Comparison of ENCODE assay signal across 7 cellular contexts in genomic region chr14:93231129-93231979, GRCh38. TPM values are rescaled to one million over a fixed set of nuclear protein-coding genes. Genes with fewer than 3 reads are reported as not detected.
A peak's percentile ranks its signal among the peaks of the same experiment; 100 is the strongest.
DNase-seq lines count a peak whose midpoint lies in the region; ATAC-seq and TF ChIP-seq lines count a peak whose summit lies in the region.

No MANE protein-coding gene starts in this region.

- POLR2A ChIA-PET in Panc1 (lab: Charles Lee): no interaction called here
- POLR2A ChIA-PET in HEK293T (lab: Yijun Ruan, JAX): no interaction called here

- BruUV-seq in Panc1 (replicated peaks; lab: Mats Ljungman, UMichigan): no TSS peak

- H3K27ac ChIP-seq in Panc1 (ENCODE audit: low read length) (0 out of 2 replicates have a peak overlapping the region, but pooled peaks have one; percentile 35), esophagus (ENCODE audit: low read depth in 2 of 2, low read length in 1 of 2) (no peak overlapping the region), ovary (no peak overlapping the region)

- H3K4me3 ChIP-seq in GM12865 (ENCODE audit: low read depth, low read length) (peak overlapping the region; percentile 28), Panc1 (ENCODE audit: low read depth in 2 of 2, low read length in 2 of 2) (peak overlapping the region; percentile 44 to 76), esophagus (ENCODE audit: low read depth in 1 of 2, low read length in 2 of 2) (peak overlapping the region; percentile 8 to 22), ovary (peak overlapping the region; percentile 33)

- 28 to 38% methylated on average over 38 to 39 of the region's 39 CpGs for WGBS in esophagus, 2 donors
- WGBS in ovary, 3 donors: 26 to 54% (median 32%) methylated on average over 39 of the region's 39 CpGs

- intact Hi-C loops in Panc1 (cut with micrococcal nuclease; ENCODE audit: unreplicated experiment): loop anchor here (10.0 kb wide), 2 partner anchors 313 to 383 kb away; no protein-coding TSS in a partner anchor
- intact Hi-C loops in ovary (cut with DNase I): no loop called here

- DNase-seq in GM12865 (ENCODE audit: low read depth): no peak
- DNase-seq in Panc1 (ENCODE audit: low read depth, low spot score): no peak
- DNase-seq in ovary: peak in 3 of 5 donors; percentile 33 to 56 (median 50)
- DNase-seq in DMS 273 (lab: John Stamatoyannopoulos, UW; ENCODE audit: unreplicated experiment): no peak
- DNase-seq in iPS-NIHi7 (ENCODE audit: extremely low spot score): no peak
- no peak for DNase-seq in HEK293T (ENCODE audit: extremely low spot score)

- H3K4me1 ChIP-seq in Panc1 (ENCODE audit: control insufficient read depth, insufficient read depth, low read length) (no peaks in the 10 kb centered on the region), esophagus (ENCODE audit: control insufficient read depth in 2 of 2, insufficient read depth in 2 of 2, low read length in 1 of 2) (peaks cover 0 to 6% of the 10 kb centered on the region in 2 donors), ovary (ENCODE audit: insufficient read depth) (peaks cover 4% of the 10 kb centered on the region)

- TF ChIP-seq CTCF in GM12865 (IDR thresholded peaks at IDR 0.05; ENCODE audit: insufficient read depth, low read depth, low read length, missing control alignments): no peak
- no peak for TF ChIP-seq CTCF in Panc1 (IDR thresholded peaks at IDR 0.05)
- TF ChIP-seq CTCF in ovary (IDR thresholded peaks at IDR 0.05): no peak

- in situ Hi-C loops in Panc1 (cut with HindIII; ENCODE audit: low pct_unique_long_range_greater_than_20kb, low sequenced_read_pairs): no loop called here

- no peak for TF ChIP-seq POLR2A in ovary (IDR thresholded peaks at IDR 0.05)

- no peaks in the 10 kb centered on the region for H3K36me3 ChIP-seq in Panc1 (ENCODE audit: control insufficient read depth, insufficient read depth, low read length)
- H3K36me3 ChIP-seq in esophagus (ENCODE audit: control insufficient read depth in 2 of 2, insufficient read depth in 2 of 2, low read length in 1 of 2): peaks cover 5% of the 10 kb centered on the region in 2 donors
- H3K36me3 ChIP-seq in ovary: no peaks in the 10 kb centered on the region

- ATAC-seq in Panc1: peak; percentile 70

- H3K27me3 ChIP-seq in Panc1 (ENCODE audit: control insufficient read depth, insufficient read depth, low read length) (no peaks in the 10 kb centered on the region), esophagus (ENCODE audit: control insufficient read depth in 1 of 2, insufficient read depth in 2 of 2, low read length in 2 of 2) (no peaks in the 10 kb centered on the region), ovary (no peaks in the 10 kb centered on the region)

- no peak for TF ChIP-seq EP300 in ovary (IDR thresholded peaks at IDR 0.05)

- CTCF ChIA-PET in Panc1 (lab: Charles Lee): interaction anchor here (1.0 kb wide), 1 partner anchor 12 kb away, joined by 3 read pairs; no protein-coding TSS in a partner anchor
- CTCF ChIA-PET in HEK293T (lab: Yijun Ruan, JAX): interaction anchor here (0.9 kb wide), 1 partner anchor 388 kb away, joined by 5 read pairs; no protein-coding TSS in a partner anchor

- H3K9me3 ChIP-seq in Panc1 (ENCODE audit: control insufficient read depth, insufficient read depth, low read depth, low read length): no peaks in the 10 kb centered on the region
- H3K9me3 ChIP-seq in esophagus (ENCODE audit: control insufficient read depth in 2 of 2, insufficient read depth in 1 of 2, low read depth in 1 of 2, low read length in 1 of 2): peaks cover 0 to 4% of the 10 kb centered on the region in 2 donors
- H3K9me3 ChIP-seq in ovary: no peaks in the 10 kb centered on the region

TF ChIP-seq in HEK293T, 16 proteins besides CTCF, POLR2A, EP300 and RAD21:
- TF ChIP-seq FOXA1 (IDR thresholded peaks at IDR 0.05): no peak
- TF ChIP-seq ARNT (IDR thresholded peaks at IDR 0.05): no peak
- no peak for TF ChIP-seq L3MBTL2 (conservative IDR thresholded peaks at IDR 0.05)
- TF ChIP-seq BHLHE40 (IDR thresholded peaks at IDR 0.05; ENCODE audit: borderline replicate concordance): no peak
- no peak for TF ChIP-seq FOXM1 (IDR thresholded peaks at IDR 0.05; ENCODE audit: borderline replicate concordance)
- TF ChIP-seq SP1 (IDR thresholded peaks at IDR 0.05): no peak
- TF ChIP-seq SUZ12 (IDR thresholded peaks at IDR 0.05): no peak
- no peak for TF ChIP-seq PKNOX1 (IDR thresholded peaks at IDR 0.05)
TF ChIP-seq in HEK293T: peak in this region for 0.

RNA-seq across cellular contexts. Expression of gene UBR7, which starts 24.3 kb away (rescaled TPM):
- total RNA-seq in Panc1 (2021; ENCODE audit: unreplicated experiment) (19.9 TPM), ovary (10 to 100 TPM; 12.1 to 22.2 (median 20.5) TPM)
- polyA plus RNA-seq in Panc1 (2012; ENCODE audit: insufficient read length): 13.7 TPM
- polyA plus RNA-seq in esophagus (10 to 100 TPM in 1 of 2 donors, 1 to 10 TPM in 1; 7.8 to 11.7 TPM), ovary (10 to 100 TPM; 19.1 to 33.3 TPM)

RNA-seq across cellular contexts. Expression of gene GON7, which starts 24.5 kb away (rescaled TPM):
- 9.5 TPM for total RNA-seq in Panc1 (2021; ENCODE audit: unreplicated experiment)
- polyA plus RNA-seq in Panc1 (2012; ENCODE audit: insufficient read length): 10.6 TPM
- polyA plus RNA-seq in esophagus: 10 to 100 TPM in 1 of 2 donors, 1 to 10 TPM in 1; 8.0 to 10.8 TPM
- total RNA-seq in ovary: 10 to 100 TPM in 2 of 7 donors, 1 to 10 TPM in 5; 6.5 to 26.0 (median 8.3) TPM
- polyA plus RNA-seq in ovary: 1 to 10 TPM; 7.9 to 8.6 TPM

RNA-seq across cellular contexts. Expression of gene LYSET, which starts 46.2 kb away (rescaled TPM):
- 20.9 TPM for total RNA-seq in Panc1 (2021; ENCODE audit: unreplicated experiment)
- polyA plus RNA-seq in Panc1 (2012; ENCODE audit: insufficient read length): 9.0 TPM
- polyA plus RNA-seq in esophagus: 10 to 100 TPM in 1 of 2 donors, 1 to 10 TPM in 1; 8.6 to 10.3 TPM
- 10 to 100 TPM in 6 of 7 donors, 1 to 10 TPM in 1; 8.0 to 22.2 (median 16.3) TPM for total RNA-seq in ovary
- polyA plus RNA-seq in ovary: 10 to 100 TPM; 17.6 to 18.4 TPM

RNA-seq across cellular contexts. Expression of gene MOAP1, which starts 46.7 kb away (rescaled TPM):
- total RNA-seq in Panc1 (2021; ENCODE audit: unreplicated experiment): 6.9 TPM
- polyA plus RNA-seq in Panc1 (2012; ENCODE audit: insufficient read length): 6.5 TPM
- 10 to 100 TPM in 1 of 2 donors, 1 to 10 TPM in 1; 5.4 to 12.7 TPM for polyA plus RNA-seq in esophagus
- 10 to 100 TPM; 20.5 to 31.6 (median 24.1) TPM for total RNA-seq in ovary
- polyA plus RNA-seq in ovary: 10 to 100 TPM; 30.0 to 41.4 TPM

Comparison
In these comparisons a context has a peak if more than half of its experiments do, and no peak if none do; other contexts are left out.
1. DNase-seq: peak in ovary (3 of 5); none in GM12865 (single experiment), Panc1 (single experiment), DMS 273 (single experiment), iPS-NIHi7 (single experiment) and HEK293T (single experiment).
2. Peak in every context shown above with its lines, with median percentiles within 50 percentile points of each other: H3K4me3 ChIP-seq.